ENCODE assay signal across 8 cellular contexts in genomic region chr10:68471586-68472408, GRCh38. TPM values are rescaled to one million over a fixed set of nuclear protein-coding genes. Genes with fewer than 3 reads are reported as not detected.
DNase-seq lines count a peak whose midpoint lies in the region; ATAC-seq and TF ChIP-seq lines count a peak whose summit lies in the region.

Gene DNA2 (minus strand): TSS chr10:68471973. CDS start chr10:68471864, 109 bp downstream.

- H3K4me1 ChIP-seq in HUES64 (ENCODE audit: insufficient read depth, low read length), result peaks cover 12% of the 10 kb centered on the region; the same call in 1 of the 2 replicates
- peaks cover 17% of the 10 kb centered on the region for H3K4me1 ChIP-seq in OCI-LY7 (ENCODE audit: insufficient read depth, low read length, poor library complexity, severe bottlenecking)
- peaks cover 5 to 6% of the 10 kb centered on the region in 2 donors for H3K4me1 ChIP-seq in mucosa of rectum (ENCODE audit: control insufficient read depth in 2 of 2, insufficient read depth in 2 of 2, low read length in 2 of 2)

- ATAC-seq in GM21447 (IDR thresholded peaks at IDR 0.05; ENCODE audit: unreplicated experiment), result peak; percentile 87

- H4K20me1 ChIP-seq in OCI-LY7 (ENCODE audit: insufficient read depth, low read length), result peaks cover 7% of the 10 kb centered on the region

- H3K4me2 ChIP-seq in OCI-LY7 (ENCODE audit: low read length), result peak within 1 kb of the TSS; percentile 76

- 8% methylated on average over 46 of the region's 46 CpGs for WGBS in HUES64

- H3K27me3 ChIP-seq in HUES64 (ENCODE audit: insufficient read depth, low read length) (no peaks in the 10 kb centered on the region), mucosa of rectum (ENCODE audit: control insufficient read depth in 2 of 2, insufficient read depth in 2 of 2, low read length in 2 of 2) (no peaks in the 10 kb centered on the region)

- H3K9ac ChIP-seq in HUES64 (ENCODE audit: low read depth, low read length), result peak within 1 kb of the TSS; percentile 97
- H3K9ac ChIP-seq in mucosa of rectum (ENCODE audit: low read depth in 1 of 2, low read length in 2 of 2), result peak within 1 kb of the TSS; percentile 52 to 68

- CTCF ChIA-PET in OCI-LY7 (lab: Charles Lee; ENCODE audit: unreplicated experiment), result no interaction called here

- H2AFZ ChIP-seq in OCI-LY7 (ENCODE audit: low read length), result peak within 1 kb of the TSS; percentile 99

- H3K36me3 ChIP-seq in HUES64 (ENCODE audit: insufficient read depth, low read length) (peaks cover 30% of the 10 kb centered on the region), OCI-LY7 (ENCODE audit: insufficient read depth, low read length) (peaks cover 36% of the 10 kb centered on the region), mucosa of rectum (ENCODE audit: control insufficient read depth in 2 of 2, insufficient read depth in 2 of 2, low read length in 2 of 2) (no peaks in the 10 kb centered on the region)

- POLR2A ChIA-PET in OCI-LY7 (lab: Charles Lee), result interaction anchor here (0.6 to 1.0 kb wide), 5 partner anchors 17 to 480 kb away, joined by 3 to 4 read pairs (median 3); no protein-coding TSS in a partner anchor

- no peak for TF ChIP-seq CTCF in OCI-LY7 (conservative IDR thresholded peaks at IDR 0.05; ENCODE audit: low read length)

- intact Hi-C loops in OCI-LY7 (cut with micrococcal nuclease; ENCODE audit: unreplicated experiment), result loop anchor here (2.0 kb wide), 1 partner anchor 55 kb away; the partner anchor contains the start of gene SLC25A16

- no peaks in the 10 kb centered on the region for H3K9me3 ChIP-seq in HUES64 (ENCODE audit: insufficient read depth, low read depth, low read length)
- H3K9me3 ChIP-seq in OCI-LY7 (ENCODE audit: low read length), result no peaks in the 10 kb centered on the region
- H3K9me3 ChIP-seq in mucosa of rectum (ENCODE audit: control insufficient read depth in 2 of 2, low read length in 2 of 2), result no peaks in the 10 kb centered on the region

- H3K4me3 ChIP-seq in HUES64 (ENCODE audit: low read length), result peak within 1 kb of the TSS; percentile 89
- peak within 1 kb of the TSS; percentile 84 for H3K4me3 ChIP-seq in OCI-LY7 (ENCODE audit: low read depth, low read length, poor library complexity, severe bottlenecking)
- peak within 1 kb of the TSS; percentile 83 to 88 for H3K4me3 ChIP-seq in mucosa of rectum (ENCODE audit: low read length in 2 of 2)

- DNase-seq in DMS114 treated with DMSO at 0.1 percent for 48 hours (lab: John Stamatoyannopoulos, UW; ENCODE audit: unreplicated experiment), result peak; percentile 80
- DNase-seq in OCI-LY7 (ENCODE audit: low spot score), result peak; percentile 92
- peak; percentile 56 for DNase-seq in activated T-cell treated with anti-CD3 and anti-CD28 coated beads for 4 hours
- no peak for DNase-seq in epithelial cell of prostate (ENCODE audit: low read depth, low spot score)
- DNase-seq in stimulated activated CD8-positive, alpha-beta memory T cell treated with anti-CD3 and anti-CD28 coated beads, Interleukin-4, amount 100 ng/mL, for 48 hours, result peak; percentile 87

- no peaks in the 10 kb centered on the region for H3K9me2 ChIP-seq in OCI-LY7 (ENCODE audit: insufficient read depth, low read length)

- H3K27ac ChIP-seq in HUES64 (ENCODE audit: low read depth, low read length) (peak within 1 kb of the TSS; percentile 96), OCI-LY7 (ENCODE audit: low read depth, low read length, poor library complexity, severe bottlenecking) (peak within 1 kb of the TSS; percentile 51), epithelial cell of prostate (peak within 1 kb of the TSS; percentile 63), mucosa of rectum (ENCODE audit: low read depth in 2 of 2, low read length in 2 of 2) (peak within 1 kb of the TSS in 1 of 2 donors; percentile 35)

- H3K79me2 ChIP-seq in OCI-LY7 (ENCODE audit: insufficient read depth, low read depth, low read length), result peaks cover 39% of the 10 kb centered on the region

- no TSS peak for BruUV-seq in OCI-LY7 (replicated peaks; lab: Mats Ljungman, UMichigan)

RNA-seq across cellular contexts. Expression of gene DNA2, which starts in this region (rescaled TPM):
- polyA plus RNA-seq in HUES64 (2013, experiment 1 of 2), result 31.8 TPM
- polyA plus RNA-seq in HUES64 (2013, experiment 2 of 2), result 27.1 TPM
- total RNA-seq in OCI-LY7 (2014; rRNA removed; shearing (Covaris generic)), result 35.9 and 42.1 TPM in 2 replicates
- total RNA-seq in OCI-LY7 (2022), result 51.2 and 60.7 TPM in 2 replicates
